22 cellular contexts compared by ENCODE assay signal in genomic region chr3:110629917-110630316, GRCh38.
"Had no signal": no experiment of that assay in that cellular context is flagged by ENCODE, and none has a peak within 500 bp of the region (broad histone marks: within the 10 kb centered on the region; RNA-seq: fewer than 3 reads in every experiment).

No MANE protein-coding gene starts in this region.

- H3K4me3 Mint-ChIP-seq: immature natural killer cell, mesothelial cell of epicardium had no signal

- H3K27me3 ChIP-seq: dorsolateral prefrontal cortex, esophagus muscularis mucosa, foreskin keratinocyte, gastroesophageal sphincter, heart left ventricle, hepatocyte, left lung had no signal

- H3K9me3 ChIP-seq: esophagus muscularis mucosa, gastroesophageal sphincter, heart left ventricle, left lung, lower lobe of right lung, mucosa of descending colon had no signal

- ATAC-seq: foreskin keratinocyte, gastroesophageal sphincter, heart left ventricle, left colon, left lung, left ventricle myocardium superior, lower lobe of right lung, mucosa of descending colon had no signal

- DNase-seq: dermis blood vessel endothelial cell; dorsolateral prefrontal cortex; effector CD4-positive, alpha-beta T cell; effector memory CD4-positive, alpha-beta T cell; foreskin keratinocyte; heart left ventricle; hypothalamus; immature natural killer cell; islet precursor cell; kidney; kidney glomerular epithelial cell; left colon; left lung; left ventricle myocardium superior; lower lobe of right lung; mesenchymal stem cell; mucosa of descending colon had no signal

- H3K79me2 ChIP-seq: hepatocyte had no signal

- H3K36me3 Mint-ChIP-seq: immature natural killer cell, mesothelial cell of epicardium had no signal

- H2AFZ ChIP-seq: hepatocyte had no signal

- H3K4me2 ChIP-seq: hepatocyte had no signal

- H3K36me3 ChIP-seq: esophagus muscularis mucosa, gastroesophageal sphincter, heart left ventricle, left lung, lower lobe of right lung had no signal

- H3K4me1 ChIP-seq: esophagus muscularis mucosa, foreskin keratinocyte, gastroesophageal sphincter, heart left ventricle, left lung, lower lobe of right lung had no signal

- H3K9me3 Mint-ChIP-seq: immature natural killer cell, mesothelial cell of epicardium had no signal

- H3K27ac Mint-ChIP-seq: immature natural killer cell had no signal

- H3K4me3 ChIP-seq: coronary artery, dorsolateral prefrontal cortex, esophagus muscularis mucosa, gastroesophageal sphincter, heart left ventricle, hepatocyte, left lung, lower lobe of right lung, mucosa of descending colon had no signal

- H3K27ac ChIP-seq: coronary artery, dorsolateral prefrontal cortex, esophagus muscularis mucosa, foreskin keratinocyte, gastroesophageal sphincter, heart left ventricle, hepatocyte, left lung, lower lobe of right lung had no signal
